In the genomic region with DNA sequence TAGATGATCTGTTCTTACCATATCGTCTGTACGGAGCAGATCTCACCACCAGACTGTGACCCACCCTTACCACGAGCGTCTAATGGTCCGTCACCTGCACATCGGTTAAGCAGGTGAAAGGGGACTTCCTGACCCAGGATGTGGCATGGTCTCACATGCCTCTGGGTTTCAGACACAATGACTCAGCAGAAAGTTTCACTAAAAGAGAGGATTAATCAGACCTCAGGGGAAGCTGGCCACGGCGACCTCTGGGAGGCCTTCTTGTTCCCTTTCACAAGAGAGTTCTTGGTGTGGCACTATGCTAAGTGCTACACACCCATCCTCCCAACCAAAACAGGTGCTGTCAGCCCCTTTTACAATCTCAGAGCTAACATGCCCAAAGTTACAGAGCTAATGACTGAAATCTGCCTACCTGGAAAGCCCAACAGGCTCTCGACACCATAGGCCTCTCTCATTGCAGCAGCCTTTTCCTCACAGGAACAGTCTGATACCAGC, we compare ENCODE assay signal across 8 cellular contexts. TPM values are rescaled to one million over a fixed set of nuclear protein-coding genes. Genes with fewer than 3 reads are reported as not detected.
DNase-seq lines count a peak whose midpoint lies in the region; ATAC-seq and TF ChIP-seq lines count a peak whose summit lies in the region.

No MANE protein-coding gene starts in this region.

- no peak for TF ChIP-seq EP300 in upper lobe of left lung (IDR thresholded peaks at IDR 0.05)

- H3K4me1 ChIP-seq in CD4-positive, CD25-positive, alpha-beta regulatory T cell (ENCODE audit: control insufficient read depth, insufficient read depth, low read length, poor library complexity, severe bottlenecking): peaks cover 8% of the 10 kb centered on the region
- peaks cover 0 to 9% (median 0%) of the 10 kb centered on the region in 4 donors for H3K4me1 ChIP-seq in upper lobe of left lung

- no peaks in the 10 kb centered on the region for H3K36me3 ChIP-seq in CD4-positive, CD25-positive, alpha-beta regulatory T cell (ENCODE audit: control insufficient read depth, insufficient read depth, low read length)
- no peaks in the 10 kb centered on the region for H3K36me3 ChIP-seq in upper lobe of left lung

- no peak for TF ChIP-seq POLR2A in upper lobe of left lung (IDR thresholded peaks at IDR 0.05)

- no peaks in the 10 kb centered on the region for H3K9me3 Mint-ChIP-seq in CD4-positive, CD25-positive, alpha-beta regulatory T cell
- peaks cover 4% of the 10 kb centered on the region for H3K9me3 Mint-ChIP-seq in activated CD4-positive, alpha-beta T cell treated with anti-CD3 and anti-CD28 coated beads, Interleukin-2, amount 10 ng/mL, durations not matched to agents 24 days and 14 days
- peaks cover 0 to 2% (median 0%) of the 10 kb centered on the region in 6 donors for H3K9me3 Mint-ChIP-seq in immature natural killer cell

- intact Hi-C loops in activated CD4-positive, alpha-beta T cell treated with anti-CD3 and anti-CD28 coated beads, Interleukin-2, amount 10 ng/mL, durations not matched to agents 24 days and 14 days (cut with micrococcal nuclease): loop anchor here (10.0 kb wide), 1 partner anchor 405 kb away; the partner anchor contains the start of gene TARS1

- H3K4me3 Mint-ChIP-seq in CD4-positive, CD25-positive, alpha-beta regulatory T cell: peak overlapping the region in 3 of 4 donors; percentile 20 to 56 (median 38)
- peak overlapping the region; percentile 46 for H3K4me3 Mint-ChIP-seq in activated CD4-positive, alpha-beta T cell treated with anti-CD3 and anti-CD28 coated beads, Interleukin-2, amount 10 ng/mL, durations not matched to agents 24 days and 14 days
- H3K4me3 Mint-ChIP-seq in immature natural killer cell: peak overlapping the region in 4 of 5 donors; percentile 33 to 64 (median 49)

- H3K27me3 ChIP-seq in CD4-positive, CD25-positive, alpha-beta regulatory T cell (ENCODE audit: control insufficient read depth, insufficient read depth, low read length): peaks cover 4% of the 10 kb centered on the region
- no peaks in the 10 kb centered on the region for H3K27me3 ChIP-seq in upper lobe of left lung

- WGBS in upper lobe of left lung, 2 donors: 45 to 62% methylated on average over 9 of the region's 9 CpGs

- no peak overlapping the region for H3K27ac ChIP-seq in CD4-positive, CD25-positive, alpha-beta regulatory T cell (ENCODE audit: insufficient read depth, low read length, poor library complexity, severe bottlenecking)
- H3K27ac ChIP-seq in upper lobe of left lung: no peak overlapping the region

- peaks cover 2 to 17% (median 7%) of the 10 kb centered on the region in 4 donors for H3K4me1 Mint-ChIP-seq in CD4-positive, CD25-positive, alpha-beta regulatory T cell
- H3K4me1 Mint-ChIP-seq in activated CD4-positive, alpha-beta T cell treated with anti-CD3 and anti-CD28 coated beads, Interleukin-2, amount 10 ng/mL, durations not matched to agents 24 days and 14 days: peaks cover 9% of the 10 kb centered on the region
- peaks cover 8 to 10% of the 10 kb centered on the region in 2 donors for H3K4me1 Mint-ChIP-seq in immature natural killer cell

- H3K9me3 ChIP-seq in CD4-positive, CD25-positive, alpha-beta regulatory T cell (ENCODE audit: control insufficient read depth in 2 of 2, low read length in 2 of 2): no peaks in the 10 kb centered on the region
- H3K9me3 ChIP-seq in upper lobe of left lung: no peaks in the 10 kb centered on the region

- no peak for TF ChIP-seq CTCF in upper lobe of left lung (IDR thresholded peaks at IDR 0.05)

- peaks cover 12% of the 10 kb centered on the region for H3K27me3 Mint-ChIP-seq in CD4-positive, CD25-positive, alpha-beta regulatory T cell
- peaks cover 29% of the 10 kb centered on the region for H3K27me3 Mint-ChIP-seq in activated CD4-positive, alpha-beta T cell treated with anti-CD3 and anti-CD28 coated beads, Interleukin-2, amount 10 ng/mL, durations not matched to agents 24 days and 14 days
- H3K27me3 Mint-ChIP-seq in immature natural killer cell (ENCODE audit: low read depth in 3 of 3): peaks cover 0 to 2% (median 1%) of the 10 kb centered on the region in 3 donors

- peak overlapping the region in 2 of 3 donors; percentile 16 to 71 for H3K27ac Mint-ChIP-seq in CD4-positive, CD25-positive, alpha-beta regulatory T cell
- H3K27ac Mint-ChIP-seq in activated CD4-positive, alpha-beta T cell treated with anti-CD3 and anti-CD28 coated beads, Interleukin-2, amount 10 ng/mL, durations not matched to agents 24 days and 14 days: peak overlapping the region; percentile 45
- peak overlapping the region in 5 of 6 donors; percentile 4 to 60 (median 7) for H3K27ac Mint-ChIP-seq in immature natural killer cell

- peak overlapping the region; percentile 48 for H3K4me3 ChIP-seq in CD4-positive, CD25-positive, alpha-beta regulatory T cell (ENCODE audit: low read depth, low read length)
- H3K4me3 ChIP-seq in upper lobe of left lung: no peak overlapping the region

- DNase-seq in CD4-positive, CD25-positive, alpha-beta regulatory T cell: peak in 2 of 3 donors; percentile 20 to 82
- DNase-seq in activated CD4-positive, alpha-beta T cell treated with anti-CD3 and anti-CD28 coated beads, Interleukin-2, amount 10 ng/mL, durations not matched to agents 24 days and 14 days: peak; percentile 75
- peak; percentile 38 to 53 (median 47) for DNase-seq in immature natural killer cell
- no peak for DNase-seq in NCI-H1417 (lab: John Stamatoyannopoulos, UW)
- DNase-seq in cerebellum (ENCODE audit: low spot score): no peak
- DNase-seq in upper lobe of left lung: no peak

- H3K36me3 Mint-ChIP-seq in CD4-positive, CD25-positive, alpha-beta regulatory T cell: no peaks in the 10 kb centered on the region
- H3K36me3 Mint-ChIP-seq in activated CD4-positive, alpha-beta T cell treated with anti-CD3 and anti-CD28 coated beads, Interleukin-2, amount 10 ng/mL, durations not matched to agents 24 days and 14 days (ENCODE audit: low read depth): no peaks in the 10 kb centered on the region
- no peaks in the 10 kb centered on the region for H3K36me3 Mint-ChIP-seq in immature natural killer cell

- peak; percentile 43 to 77 for ATAC-seq in CD4-positive, CD25-positive, alpha-beta regulatory T cell (ENCODE audit: low read depth in 2 of 2)
- peak; percentile 87 for ATAC-seq in GM19372 (IDR thresholded peaks at IDR 0.05; ENCODE audit: low read depth, unreplicated experiment)
- ATAC-seq in HG03342 (IDR thresholded peaks at IDR 0.05; ENCODE audit: unreplicated experiment): peak; percentile 96
- ATAC-seq in upper lobe of left lung (ENCODE audit: low FRiP score in 2 of 2): no peak

RNA-seq across cellular contexts. Expression of gene ADAMTS12, which starts 41.6 kb away (rescaled TPM):
- not detected for total RNA-seq in CD4-positive, CD25-positive, alpha-beta regulatory T cell
- not detected for polyA plus RNA-seq in CD4-positive, CD25-positive, alpha-beta regulatory T cell
- not detected in 2 replicates for total RNA-seq in activated CD4-positive, alpha-beta T cell treated with anti-CD3 and anti-CD28 coated beads, Interleukin-2, amount 10 ng/mL, durations not matched to agents 24 days and 14 days
- polyA plus RNA-seq in immature natural killer cell: not detected
- 7.6 TPM for total RNA-seq in cerebellum
- total RNA-seq in upper lobe of left lung: 10 to 100 TPM in 2 of 6 donors, 1 to 10 TPM in 4; 2.3 to 16.8 (median 7.4) TPM

Comparison
In these comparisons a context has a peak if more than half of its experiments do, and no peak if none do; other contexts are left out.
1. ATAC-seq: peak in CD4-positive, CD25-positive, alpha-beta regulatory T cell (2 of 2), GM19372 (single experiment) and HG03342 (single experiment); none in upper lobe of left lung (0 of 2).
2. DNase-seq: peak in CD4-positive, CD25-positive, alpha-beta regulatory T cell (2 of 3), activated CD4-positive, alpha-beta T cell treated with anti-CD3 and anti-CD28 coated beads, Interleukin-2, amount 10 ng/mL, durations not matched to agents 24 days and 14 days (single experiment) and immature natural killer cell (3 of 3); none in NCI-H1417 (0 of 3), cerebellum (single experiment) and upper lobe of left lung (0 of 2).
3. Peak in every context shown above with its lines, with median percentiles within 50 percentile points of each other: H3K27ac Mint-ChIP-seq and H3K4me3 Mint-ChIP-seq.